Comparison of ENCODE assay signal across 12 cellular contexts in genomic region chr10:35040761-35041501, GRCh38. TPM values are rescaled to one million over a fixed set of nuclear protein-coding genes. Genes with fewer than 3 reads are reported as not detected.
DNase-seq lines count a peak whose midpoint lies in the region; ATAC-seq and TF ChIP-seq lines count a peak whose summit lies in the region.
"Had no signal": no experiment of that assay in that cellular context is flagged by ENCODE, and none has a peak within 500 bp of the region (broad histone marks: within the 10 kb centered on the region; RNA-seq: fewer than 3 reads in every experiment).

No MANE protein-coding gene starts in this region.

- H3K4me3 Mint-ChIP-seq in MCF 10A (ENCODE audit: unreplicated experiment), result no peak overlapping the region
- H3K4me3 Mint-ChIP-seq in activated CD4-positive, alpha-beta memory T cell treated with anti-CD3 and anti-CD28 coated beads, Interleukin-2, amount 10 ng/mL, durations not matched to agents 7 days and 5 days, result no peak overlapping the region

- no TSS peak for BruUV-seq in MCF 10A (replicated peaks; lab: Mats Ljungman, UMichigan)

- H3K27me3 ChIP-seq in breast epithelium, result no peaks in the 10 kb centered on the region
- no peaks in the 10 kb centered on the region for H3K27me3 ChIP-seq in adipocyte (replicated peaks; ENCODE audit: control insufficient read depth, insufficient read depth, low read length)
- H3K27me3 ChIP-seq: transverse colon had no signal

- ATAC-seq in GM21367 (IDR thresholded peaks at IDR 0.05; ENCODE audit: unreplicated experiment), result no peak

- H3K27me3 Mint-ChIP-seq in MCF 10A (ENCODE audit: insufficient read depth, unreplicated experiment), result no peaks in the 10 kb centered on the region
- no peaks in the 10 kb centered on the region for H3K27me3 Mint-ChIP-seq in activated CD4-positive, alpha-beta memory T cell treated with anti-CD3 and anti-CD28 coated beads, Interleukin-2, amount 10 ng/mL, durations not matched to agents 7 days and 5 days

- CTCF ChIA-PET in MCF 10A (lab: Yijun Ruan, JAX), result interaction anchor here (0.6 to 2.7 kb wide), 5 partner anchors 13 to 459 kb away, joined by 3 to 9 read pairs (median 5); no protein-coding TSS in a partner anchor
- CTCF ChIA-PET in activated CD4-positive, alpha-beta memory T cell treated with anti-CD3 and anti-CD28 coated beads, Interleukin-2, amount 10 ng/mL, durations not matched to agents 7 days and 5 days (lab: Charles Lee), result no interaction called here

- H3K36me3 Mint-ChIP-seq in MCF 10A (ENCODE audit: insufficient read depth, unreplicated experiment), result peaks cover 69% of the 10 kb centered on the region
- peaks cover 37% of the 10 kb centered on the region for H3K36me3 Mint-ChIP-seq in activated CD4-positive, alpha-beta memory T cell treated with anti-CD3 and anti-CD28 coated beads, Interleukin-2, amount 10 ng/mL, durations not matched to agents 7 days and 5 days (ENCODE audit: low read depth)

- H3K9me3 Mint-ChIP-seq in MCF 10A (ENCODE audit: unreplicated experiment), result no peaks in the 10 kb centered on the region
- no peaks in the 10 kb centered on the region for H3K9me3 Mint-ChIP-seq in activated CD4-positive, alpha-beta memory T cell treated with anti-CD3 and anti-CD28 coated beads, Interleukin-2, amount 10 ng/mL, durations not matched to agents 7 days and 5 days

- peaks cover 23% of the 10 kb centered on the region for H3K4me1 Mint-ChIP-seq in MCF 10A (ENCODE audit: insufficient read depth, unreplicated experiment)
- H3K4me1 Mint-ChIP-seq in activated CD4-positive, alpha-beta memory T cell treated with anti-CD3 and anti-CD28 coated beads, Interleukin-2, amount 10 ng/mL, durations not matched to agents 7 days and 5 days, result peaks cover 8% of the 10 kb centered on the region

- no peaks in the 10 kb centered on the region for H3K4me1 ChIP-seq in breast epithelium
- peaks cover 21% of the 10 kb centered on the region for H3K4me1 ChIP-seq in adipocyte (ENCODE audit: control insufficient read depth, insufficient read depth, low read length)

- H3K9ac ChIP-seq in adipocyte (ENCODE audit: low read length), result no peak overlapping the region

- no peaks in the 10 kb centered on the region for H3K36me3 ChIP-seq in breast epithelium
- H3K36me3 ChIP-seq in adipocyte (ENCODE audit: control insufficient read depth, insufficient read depth, low read length, severe bottlenecking), result peaks cover 26% of the 10 kb centered on the region

- no peak for TF ChIP-seq CTCF in MCF 10A (IDR thresholded peaks at IDR 0.05; ENCODE audit: unreplicated experiment)
- no peak for TF ChIP-seq CTCF in breast epithelium (IDR thresholded peaks at IDR 0.05)
- TF ChIP-seq CTCF in coronary artery (IDR thresholded peaks at IDR 0.05), result no peak

- H3K9me3 ChIP-seq in breast epithelium (no peaks in the 10 kb centered on the region), adipocyte (ENCODE audit: control insufficient read depth, low read length) (no peaks in the 10 kb centered on the region)
- H3K9me3 ChIP-seq: transverse colon had no signal

- no peak for TF ChIP-seq POLR2A in breast epithelium (IDR thresholded peaks at IDR 0.05)

- POLR2A ChIA-PET in MCF 10A (lab: Yijun Ruan, JAX), result interaction anchor here (0.6 to 1.3 kb wide), 3 partner anchors 11 to 375 kb away, joined by 3 to 4 read pairs (median 3); no protein-coding TSS in a partner anchor
- POLR2A ChIA-PET in activated CD4-positive, alpha-beta memory T cell treated with anti-CD3 and anti-CD28 coated beads, Interleukin-2, amount 10 ng/mL, durations not matched to agents 7 days and 5 days (lab: Charles Lee), result no interaction called here

- H3K4me3 ChIP-seq in breast epithelium (no peak overlapping the region), adipocyte (ENCODE audit: low read length) (no peak overlapping the region), coronary artery (no peak overlapping the region)
- H3K4me3 ChIP-seq: transverse colon had no signal

- DNase-seq in MCF 10A (ENCODE audit: unreplicated experiment), result peak; percentile 45
- no peak for DNase-seq in breast epithelium (ENCODE audit: low spot score in 2 of 2)
- peak; percentile 64 for DNase-seq in adipocyte (ENCODE audit: low read depth)
- peak; percentile 73 for DNase-seq in foreskin melanocyte
- DNase-seq in activated CD4-positive, alpha-beta memory T cell treated with anti-CD3 and anti-CD28 coated beads, Interleukin-2, amount 10 ng/mL, durations not matched to agents 7 days and 5 days, result no peak
- DNase-seq in NCI-H1694 (lab: John Stamatoyannopoulos, UW), result no peak
- DNase-seq in coronary artery (ENCODE audit: low spot score), result no peak
- DNase-seq: activated T-cell treated with anti-CD3 and anti-CD28 coated beads, Interleukin-2, amount 50 U/mL, for 48 hours; effector memory CD4-positive, alpha-beta T cell; stimulated activated CD4-positive, alpha-beta T cell treated with anti-CD3 and anti-CD28 coated beads, Interleukin-2, amount 100 ng/mL, for 48 hours; transverse colon had no signal

- no peak overlapping the region for H3K27ac Mint-ChIP-seq in MCF 10A (ENCODE audit: low read depth, unreplicated experiment)
- H3K27ac Mint-ChIP-seq in activated CD4-positive, alpha-beta memory T cell treated with anti-CD3 and anti-CD28 coated beads, Interleukin-2, amount 10 ng/mL, durations not matched to agents 7 days and 5 days, result no peak overlapping the region

- intact Hi-C loops in MCF 10A (cut with micrococcal nuclease), result no loop called here
- intact Hi-C loops in breast epithelium (cut with DNase I; ENCODE audit: low total_unique reads), result no loop called here

- H3K27ac ChIP-seq in breast epithelium (no peak overlapping the region), coronary artery (no peak overlapping the region)
- H3K27ac ChIP-seq: transverse colon had no signal

RNA-seq across cellular contexts. Expression of gene CUL2, which starts 49.2 kb away (rescaled TPM):
- 30.7 and 30.9 TPM in 2 replicates for total RNA-seq in MCF 10A (2022)
- total RNA-seq in breast epithelium, result 10 to 100 TPM; 18.9 to 22.7 (median 20.3) TPM
- 10 to 100 TPM; 30.6 to 34.3 TPM for total RNA-seq in activated CD4-positive, alpha-beta memory T cell treated with anti-CD3 and anti-CD28 coated beads, Interleukin-2, amount 10 ng/mL, durations not matched to agents 7 days and 5 days

Comparison
In these comparisons a context has a peak if more than half of its experiments do, and no peak if none do; other contexts are left out.
1. DNase-seq: peak in MCF 10A (single experiment), adipocyte (single experiment) and foreskin melanocyte (single experiment); none in breast epithelium (0 of 2), activated CD4-positive, alpha-beta memory T cell treated with anti-CD3 and anti-CD28 coated beads, Interleukin-2, amount 10 ng/mL, durations not matched to agents 7 days and 5 days (single experiment), NCI-H1694 (single experiment) and coronary artery (single experiment).